Comparison of ENCODE assay signal across 8 cellular contexts in the genomic region with DNA sequence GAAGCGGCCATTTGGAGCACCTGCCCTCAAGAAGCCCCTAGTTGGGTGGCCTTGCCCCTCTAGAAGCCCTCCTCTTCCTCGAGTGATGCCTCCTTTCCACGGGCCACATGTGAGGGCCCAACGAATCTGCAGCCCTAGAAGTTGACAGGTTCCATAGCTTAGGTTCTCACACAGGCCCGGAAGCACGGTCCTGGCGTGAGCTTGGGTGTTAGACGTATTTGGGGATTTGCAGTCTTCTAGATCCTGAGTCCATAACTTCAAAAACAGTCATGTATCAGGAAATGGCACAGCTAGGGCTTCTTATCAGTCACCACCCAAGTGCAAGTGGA. TPM values are rescaled to one million over a fixed set of nuclear protein-coding genes. Genes with fewer than 3 reads are reported as not detected.
DNase-seq lines count a peak whose midpoint lies in the region; ATAC-seq and TF ChIP-seq lines count a peak whose summit lies in the region.

No MANE protein-coding gene starts in this region.

- TF ChIP-seq CTCF in AG04450 (IDR thresholded peaks at IDR 0.05; ENCODE audit: low read depth, low read length) (no peak), astrocyte of the spinal cord (IDR thresholded peaks at IDR 0.05; ENCODE audit: low read depth, low read length) (no peak), lung (IDR thresholded peaks at IDR 0.05; ENCODE audit: control extremely low read depth, extremely low read depth) (no peak)

- DNase-seq in AG04450 (ENCODE audit: low read depth, low spot score) (no peak), HEK293T (ENCODE audit: extremely low spot score) (no peak), astrocyte of the spinal cord (ENCODE audit: low read depth, low spot score) (no peak), lung (ENCODE audit: low spot score) (no peak), cortex of kidney (lab: John Stamatoyannopoulos, UW) (no peak), NCI-H82 treated with DMSO at 0.1 percent for 48 hours (lab: John Stamatoyannopoulos, UW; ENCODE audit: unreplicated experiment) (no peak)

- peaks cover 8 to 12% of the 10 kb centered on the region in 2 donors for H3K4me1 ChIP-seq in lung (ENCODE audit: control insufficient read depth in 2 of 2, insufficient read depth in 2 of 2, low read length in 2 of 2)

- ATAC-seq in lung (ENCODE audit: insufficient read depth, low FRiP score) (no peak), HG02852 (IDR thresholded peaks at IDR 0.05; ENCODE audit: unreplicated experiment) (no peak), HG03108 (IDR thresholded peaks at IDR 0.05; ENCODE audit: unreplicated experiment) (no peak)

- H3K9me3 ChIP-seq in AG04450 (ENCODE audit: control insufficient read depth, insufficient read depth, low read length) (no peaks in the 10 kb centered on the region; the same call in 1 of the 2 replicates), lung (ENCODE audit: control insufficient read depth in 2 of 2, insufficient read depth in 1 of 2, low read length in 1 of 2) (no peaks in the 10 kb centered on the region)

- CTCF ChIA-PET in AG04450 (lab: Charles Lee), result interaction anchor here (0.6 to 1.0 kb wide), 5 partner anchors 15 to 481 kb away, joined by 3 to 4 read pairs (median 4); no protein-coding TSS in a partner anchor
- CTCF ChIA-PET in HEK293T (lab: Yijun Ruan, JAX), result interaction anchor here (1.1 kb wide), 1 partner anchor 14 kb away, joined by 3 read pairs; no protein-coding TSS in a partner anchor

- H3K27ac ChIP-seq in AG04450 (ENCODE audit: low read depth, low read length) (no peak overlapping the region), lung (ENCODE audit: low read depth in 1 of 2, low read length in 1 of 2) (peak overlapping the region; percentile 91 to 100)

- peaks cover 2 to 3% of the 10 kb centered on the region in 2 donors for H3K36me3 ChIP-seq in lung (ENCODE audit: control insufficient read depth in 2 of 2, insufficient read depth in 2 of 2, low read length in 2 of 2)

- H3K27me3 ChIP-seq in AG04450 (ENCODE audit: control insufficient read depth, insufficient read depth, low read length) (no peaks in the 10 kb centered on the region), lung (ENCODE audit: control insufficient read depth, insufficient read depth) (no peaks in the 10 kb centered on the region)

- POLR2A ChIA-PET in AG04450 (lab: Yijun Ruan, JAX) (interaction anchor here (2.3 kb wide), 1 partner anchor 10 kb away, joined by 11 read pairs; no protein-coding TSS in a partner anchor), HEK293T (lab: Yijun Ruan, JAX) (interaction anchor here (0.8 to 1.2 kb wide), 2 partner anchors 12 to 14 kb away, joined by 3 to 5 read pairs; no protein-coding TSS in a partner anchor)

- H3K4me3 ChIP-seq in AG04450 (ENCODE audit: low read depth, low read length) (peak overlapping the region; percentile 83), astrocyte of the spinal cord (ENCODE audit: low read depth, low read length) (peak overlapping the region; percentile 84), lung (peak overlapping the region; percentile 95)

- WGBS in lung, 2 donors, result 72 to 78% methylated on average over 8 of the region's 8 CpGs

- in situ Hi-C loops in astrocyte of the spinal cord (cut with HindIII; ENCODE audit: low sequenced_read_pairs), result no loop called here

TF ChIP-seq in HEK293T, 16 proteins besides CTCF, POLR2A, EP300 and RAD21:
- no peak for TF ChIP-seq ZNF384 (IDR thresholded peaks at IDR 0.05)
- TF ChIP-seq HDGF (IDR thresholded peaks at IDR 0.05; ENCODE audit: borderline replicate concordance), result peak; percentile 80; the same call in 1 of the 2 replicates
- TF ChIP-seq LEF1 (IDR thresholded peaks at IDR 0.05; ENCODE audit: borderline replicate concordance), result no peak
- peak; percentile 35 for TF ChIP-seq L3MBTL2 (conservative IDR thresholded peaks at IDR 0.05)
- no peak for TF ChIP-seq ARNT (IDR thresholded peaks at IDR 0.05)

RNA-seq across cellular contexts. Expression of a gene that starts 0.4 kb away (rescaled TPM):
- polyA plus RNA-seq in AG04450 (2011; rRNA removed) (18.3 TPM in 2 replicates), lung (10 to 100 TPM; 28.0 to 48.0 TPM)
- polyA minus RNA-seq in AG04450 (2011; rRNA and poly(A)+ RNA removed), result 73.3 and 78.4 TPM in 2 replicates
- total RNA-seq in lung, result 10 to 100 TPM; 60.9 to 65.6 TPM
